21 cellular contexts compared by ENCODE assay signal in genomic region chr6:120211955-120212792, GRCh38.
DNase-seq lines count a peak whose midpoint lies in the region; ATAC-seq, FAIRE-seq and TF ChIP-seq lines count a peak whose summit lies in the region.
"Had no signal": no experiment of that assay in that cellular context is flagged by ENCODE, and none has a peak within 500 bp of the region (broad histone marks: within the 10 kb centered on the region; RNA-seq: fewer than 3 reads in every experiment).

No MANE protein-coding gene starts in this region.

- H3K27me3 ChIP-seq in neuron (ENCODE audit: insufficient read depth, low read length), result no peaks in the 10 kb centered on the region
- H3K27me3 ChIP-seq: BLaER1 treated with 17β-estradiol and CSF1 and Interleukin-3, amounts not matched to agents 10 nM and 100 nM; transverse colon had no signal

- no peak for TF ChIP-seq CTCF in epithelial cell of proximal tubule (conservative IDR thresholded peaks at IDR 0.05; ENCODE audit: low read depth, low read length)
- no peak for TF ChIP-seq CTCF in CD14-positive monocyte (IDR thresholded peaks at IDR 0.05)

- FAIRE-seq in RCC 7860 (lab: Jason Lieb, UNC), result no peak
- FAIRE-seq: colon had no signal

- no peaks in the 10 kb centered on the region for H3K27me3 Mint-ChIP-seq in CD14-positive monocyte (ENCODE audit: low read depth in 3 of 3)
- H3K27me3 Mint-ChIP-seq: activated naive CD8-positive, alpha-beta T cell treated with anti-CD3 and anti-CD28 coated beads, Interleukin-2, amount 50 U/mL, for 24 hours had no signal

- no peaks in the 10 kb centered on the region for H3K36me3 Mint-ChIP-seq in CD14-positive monocyte

- no peak overlapping the region for H3K4me3 Mint-ChIP-seq in CD14-positive monocyte
- H3K4me3 Mint-ChIP-seq: activated naive CD8-positive, alpha-beta T cell treated with anti-CD3 and anti-CD28 coated beads, Interleukin-2, amount 50 U/mL, for 24 hours; activated T-cell treated with anti-CD3 and anti-CD28 coated beads, Interleukin-2, amount 50 U/mL, for 4 hours; T-helper 2 cell treated with Interferon-gamma antibody and Interleukin-4, amounts not matched to agents 5 μg/mL and 100 μg/mL, for 36 hours had no signal

- no peaks in the 10 kb centered on the region for H3K4me1 ChIP-seq in neuron (ENCODE audit: insufficient read depth, low read length)
- H3K4me1 ChIP-seq: transverse colon had no signal

- no peaks in the 10 kb centered on the region for H3K4me1 Mint-ChIP-seq in CD14-positive monocyte
- H3K4me1 Mint-ChIP-seq: activated naive CD8-positive, alpha-beta T cell treated with anti-CD3 and anti-CD28 coated beads, Interleukin-2, amount 50 U/mL, for 24 hours had no signal

- H3K4me3 ChIP-seq in epithelial cell of proximal tubule (ENCODE audit: low read depth, low read length) (no peak overlapping the region), neuron (ENCODE audit: low read length) (no peak overlapping the region)
- H3K4me3 ChIP-seq: BLaER1 treated with 17β-estradiol and CSF1 and Interleukin-3, amounts not matched to agents 10 nM and 100 nM; lung; transverse colon had no signal

- peak overlapping the region; percentile 7 for H2AFZ ChIP-seq in neuron (ENCODE audit: low read depth, low read length)

- intact Hi-C loops in CD14-positive monocyte (cut with micrococcal nuclease), result no loop called here

- H3K9me3 ChIP-seq in neuron (ENCODE audit: low read length), result no peaks in the 10 kb centered on the region
- H3K9me3 ChIP-seq: BLaER1 treated with 17β-estradiol and CSF1 and Interleukin-3, amounts not matched to agents 10 nM and 100 nM; transverse colon had no signal

- no peak overlapping the region for H3K27ac Mint-ChIP-seq in CD14-positive monocyte
- H3K27ac Mint-ChIP-seq: activated naive CD8-positive, alpha-beta T cell treated with anti-CD3 and anti-CD28 coated beads, Interleukin-2, amount 50 U/mL, for 24 hours; T-helper 2 cell treated with Interferon-gamma antibody and Interleukin-4, amounts not matched to agents 5 μg/mL and 100 μg/mL, for 36 hours had no signal

- DNase-seq in HuH-7 (ENCODE audit: low spot score) (peak; percentile 18), RCC 7860 (ENCODE audit: low spot score) (peak; percentile 30), epithelial cell of proximal tubule (ENCODE audit: low read depth) (peak; percentile 3), CD14-positive monocyte (ENCODE audit: low spot score) (no peak), NCI-H2227 (lab: John Stamatoyannopoulos, UW; ENCODE audit: unreplicated experiment) (no peak)
- DNase-seq in activated effector memory CD4-positive, alpha-beta T cell treated with anti-CD3 and anti-CD28 coated beads, Interleukin-2, amount 50 U/mL, for 16 hours, result no peak
- DNase-seq: activated CD4-positive, alpha-beta T cell treated with anti-CD3 and anti-CD28 coated beads, Interleukin-2, amount 50 U/mL, for 1 hour; activated naive CD8-positive, alpha-beta T cell treated with anti-CD3 and anti-CD28 coated beads, Interleukin-2, amount 50 U/mL, for 24 hours; activated T-cell treated with anti-CD3 and anti-CD28 coated beads, Interleukin-2, amount 50 U/mL, for 4 hours; DMS79; NCI-H1417; NCI-H524; stimulated activated CD4-positive, alpha-beta T cell treated with anti-CD3 and anti-CD28 coated beads, Interleukin-2, amount 100 ng/mL, for 48 hours; transverse colon had no signal

- peaks cover 0 to 4% (median 0%) of the 10 kb centered on the region in 7 donors for H3K9me3 Mint-ChIP-seq in CD14-positive monocyte
- H3K9me3 Mint-ChIP-seq: T-helper 2 cell treated with Interferon-gamma antibody and Interleukin-4, amounts not matched to agents 5 μg/mL and 100 μg/mL, for 36 hours had no signal

- no peak for ATAC-seq in HG03520 (IDR thresholded peaks at IDR 0.05; ENCODE audit: unreplicated experiment)
- ATAC-seq: activated naive CD8-positive, alpha-beta T cell treated with anti-CD3 and anti-CD28 coated beads, Interleukin-2, amount 50 U/mL, for 24 hours; activated T-cell treated with anti-CD3 and anti-CD28 coated beads, Interleukin-2, amount 50 U/mL, for 4 hours; esophagus mucosa had no signal

- H3K36me3 ChIP-seq in neuron (ENCODE audit: insufficient read depth, low read length), result no peaks in the 10 kb centered on the region
- H3K36me3 ChIP-seq: BLaER1 treated with 17β-estradiol and CSF1 and Interleukin-3, amounts not matched to agents 10 nM and 100 nM; transverse colon had no signal

Comparison
In these comparisons a context has a peak if more than half of its experiments do, and no peak if none do; other contexts are left out.
1. DNase-seq: peak in HuH-7 (single experiment), RCC 7860 (single experiment) and epithelial cell of proximal tubule (single experiment); none in activated effector memory CD4-positive, alpha-beta T cell treated with anti-CD3 and anti-CD28 coated beads, Interleukin-2, amount 50 U/mL, for 16 hours (single experiment), CD14-positive monocyte (single experiment) and NCI-H2227 (single experiment).